In the genomic region with DNA sequence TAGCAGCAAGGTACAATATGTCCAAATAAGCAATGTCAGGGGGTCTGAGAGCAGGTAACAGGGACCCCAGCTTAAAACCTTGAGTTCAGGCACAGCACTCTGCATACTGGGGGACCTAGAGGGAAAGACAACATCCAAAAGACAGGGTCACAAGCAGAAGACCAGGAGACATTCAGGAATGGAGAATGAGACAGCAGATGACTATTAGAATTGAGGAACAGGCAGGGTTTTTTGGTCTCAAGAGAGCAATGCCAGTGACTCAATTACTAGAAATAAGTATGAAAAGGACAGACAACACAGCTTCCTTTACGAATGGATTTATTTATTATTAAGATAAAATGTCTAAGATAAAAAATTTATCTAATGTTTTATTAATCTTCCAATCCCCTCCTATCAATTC, we compare ENCODE assay signal across 19 cellular contexts.
DNase-seq lines count a peak whose midpoint lies in the region; ATAC-seq and TF ChIP-seq lines count a peak whose summit lies in the region.
"Had no signal": no experiment of that assay in that cellular context is flagged by ENCODE, and none has a peak within 500 bp of the region (broad histone marks: within the 10 kb centered on the region; RNA-seq: fewer than 3 reads in every experiment).

No MANE protein-coding gene starts in this region.

- H3K27ac Mint-ChIP-seq in CD8-positive, alpha-beta T cell = peak overlapping the region; percentile 97
- H3K27ac Mint-ChIP-seq in activated CD8-positive, alpha-beta T cell treated with anti-CD3 and anti-CD28 coated beads for 36 hours = peak overlapping the region; percentile 60
- H3K27ac Mint-ChIP-seq: endodermal cell had no signal

- H3K36me3 ChIP-seq in BLaER1 treated with 17β-estradiol and CSF1 and Interleukin-3, amounts not matched to agents 10 nM and 100 nM = peaks cover 0 to 18% (median 0%) of the 10 kb centered on the region in 11 experiments; a peak in 8 of 22 replicates
- H3K36me3 ChIP-seq in CD8-positive, alpha-beta T cell (ENCODE audit: insufficient read depth, low read length) = no peaks in the 10 kb centered on the region
- H3K36me3 ChIP-seq in mucosa of rectum (ENCODE audit: control insufficient read depth in 2 of 2, insufficient read depth in 2 of 2, low read length in 2 of 2) = no peaks in the 10 kb centered on the region
- H3K36me3 ChIP-seq: WERI-Rb-1 had no signal

- peaks cover 6 to 68% (median 41%) of the 10 kb centered on the region in 10 experiments; a peak in 18 of 20 replicates for H3K4me1 ChIP-seq in BLaER1 treated with 17β-estradiol and CSF1 and Interleukin-3, amounts not matched to agents 10 nM and 100 nM
- H3K4me1 ChIP-seq in CD8-positive, alpha-beta T cell (ENCODE audit: insufficient read depth, low read length) = peaks cover 39% of the 10 kb centered on the region
- H3K4me1 ChIP-seq in mucosa of rectum (ENCODE audit: control insufficient read depth in 2 of 2, insufficient read depth in 2 of 2, low read length in 2 of 2) = peaks cover 2 to 23% of the 10 kb centered on the region in 2 donors

- peak overlapping the region; percentile 33 for H3K4me3 Mint-ChIP-seq in CD8-positive, alpha-beta T cell
- H3K4me3 Mint-ChIP-seq in activated CD8-positive, alpha-beta T cell treated with anti-CD3 and anti-CD28 coated beads for 36 hours = no peak overlapping the region
- H3K4me3 Mint-ChIP-seq: endodermal cell had no signal

- no peak for ATAC-seq in CD8-positive, alpha-beta T cell
- ATAC-seq in activated CD8-positive, alpha-beta T cell treated with anti-CD3 and anti-CD28 coated beads for 36 hours = no peak
- no peak for ATAC-seq in GM21825 (IDR thresholded peaks at IDR 0.05; ENCODE audit: unreplicated experiment)
- ATAC-seq in GM19328 (IDR thresholded peaks at IDR 0.05; ENCODE audit: unreplicated experiment) = no peak
- ATAC-seq: HepG2, right cardiac atrium had no signal

- H4K20me1 ChIP-seq in BLaER1 treated with 17β-estradiol and CSF1 and Interleukin-3, amounts not matched to agents 10 nM and 100 nM = no peaks in the 10 kb centered on the region

- peaks cover 5% of the 10 kb centered on the region for H3K36me3 Mint-ChIP-seq in CD8-positive, alpha-beta T cell
- peaks cover 3% of the 10 kb centered on the region for H3K36me3 Mint-ChIP-seq in activated CD8-positive, alpha-beta T cell treated with anti-CD3 and anti-CD28 coated beads for 36 hours (ENCODE audit: low read depth)

- H3K9me3 ChIP-seq in BLaER1 treated with 17β-estradiol and CSF1 and Interleukin-3, amounts not matched to agents 10 nM and 100 nM (replicated peaks in 1 of 11) = peaks cover 0 to 14% (median 0%) of the 10 kb centered on the region in 11 experiments; a peak in 4 of 22 replicates
- H3K9me3 ChIP-seq in CD8-positive, alpha-beta T cell (ENCODE audit: low read length) = no peaks in the 10 kb centered on the region
- no peaks in the 10 kb centered on the region for H3K9me3 ChIP-seq in mucosa of rectum (ENCODE audit: control insufficient read depth in 2 of 2, low read length in 2 of 2)

- POLR2A ChIA-PET in CD8-positive, alpha-beta T cell (lab: Charles Lee) = interaction anchor here (1.5 to 4.1 kb wide), 4 partner anchors 10 to 45 kb away, joined by 3 to 23 read pairs (median 6); no protein-coding TSS in a partner anchor
- POLR2A ChIA-PET in activated CD8-positive, alpha-beta T cell treated with anti-CD3 and anti-CD28 coated beads for 36 hours (lab: Charles Lee) = interaction anchor here (1.2 to 1.7 kb wide), 3 partner anchors 10 to 19 kb away, joined by 3 to 8 read pairs (median 5); no protein-coding TSS in a partner anchor

- no peaks in the 10 kb centered on the region for H3K27me3 Mint-ChIP-seq in CD8-positive, alpha-beta T cell (ENCODE audit: low read depth)
- no peaks in the 10 kb centered on the region for H3K27me3 Mint-ChIP-seq in activated CD8-positive, alpha-beta T cell treated with anti-CD3 and anti-CD28 coated beads for 36 hours

- H3K4me1 Mint-ChIP-seq in CD8-positive, alpha-beta T cell (ENCODE audit: low read depth) = peaks cover 40% of the 10 kb centered on the region
- H3K4me1 Mint-ChIP-seq in activated CD8-positive, alpha-beta T cell treated with anti-CD3 and anti-CD28 coated beads for 36 hours (ENCODE audit: low read depth) = peaks cover 37% of the 10 kb centered on the region

- peak overlapping the region in 2 of 10 experiments; percentile 41 to 64; a peak in 2 of 20 replicates for H3K4me3 ChIP-seq in BLaER1 treated with 17β-estradiol and CSF1 and Interleukin-3, amounts not matched to agents 10 nM and 100 nM
- H3K4me3 ChIP-seq in CD8-positive, alpha-beta T cell (ENCODE audit: low read depth, low read length) = peak overlapping the region; percentile 9
- H3K4me3 ChIP-seq in mucosa of rectum (ENCODE audit: low read length in 2 of 2) = no peak overlapping the region

- H3K4me2 ChIP-seq in BLaER1 treated with 17β-estradiol and CSF1 and Interleukin-3, amounts not matched to agents 10 nM and 100 nM = peak overlapping the region in 9 of 11 experiments; percentile 25 to 97 (median 86); a peak in 19 of 22 replicates

- H3K9me3 Mint-ChIP-seq in CD8-positive, alpha-beta T cell = peaks cover 2% of the 10 kb centered on the region
- peaks cover 4% of the 10 kb centered on the region for H3K9me3 Mint-ChIP-seq in activated CD8-positive, alpha-beta T cell treated with anti-CD3 and anti-CD28 coated beads for 36 hours
- H3K9me3 Mint-ChIP-seq: endodermal cell had no signal

- CTCF ChIA-PET in CD8-positive, alpha-beta T cell (lab: Charles Lee) = interaction anchor here (0.6 to 7.3 kb wide), 6 partner anchors 12 to 119 kb away, joined by 3 to 71 read pairs (median 4); no protein-coding TSS in a partner anchor
- CTCF ChIA-PET in activated CD8-positive, alpha-beta T cell treated with anti-CD3 and anti-CD28 coated beads for 36 hours (lab: Charles Lee) = interaction anchor here (1.8 to 4.2 kb wide), 3 partner anchors 11 to 17 kb away, joined by 8 to 21 read pairs (median 12); no protein-coding TSS in a partner anchor

- peak overlapping the region in 9 of 11 experiments; percentile 62 to 99 (median 93); a peak in 17 of 22 replicates for H3K27ac ChIP-seq in BLaER1 treated with 17β-estradiol and CSF1 and Interleukin-3, amounts not matched to agents 10 nM and 100 nM
- peak overlapping the region; percentile 27 for H3K27ac ChIP-seq in CD8-positive, alpha-beta T cell (ENCODE audit: low read depth, low read length)
- H3K27ac ChIP-seq in mucosa of rectum (ENCODE audit: low read depth in 2 of 2, low read length in 2 of 2) = peak overlapping the region; percentile 11 to 51

- peak overlapping the region in 6 of 11 experiments; percentile 66 to 97 (median 90); a peak in 11 of 22 replicates for H3K9ac ChIP-seq in BLaER1 treated with 17β-estradiol and CSF1 and Interleukin-3, amounts not matched to agents 10 nM and 100 nM
- H3K9ac ChIP-seq in mucosa of rectum (ENCODE audit: low read depth in 1 of 2, low read length in 2 of 2) = peak overlapping the region in 1 of 2 donors; percentile 39

- no peaks in the 10 kb centered on the region for H3K27me3 ChIP-seq in BLaER1 treated with 17β-estradiol and CSF1 and Interleukin-3, amounts not matched to agents 10 nM and 100 nM
- no peaks in the 10 kb centered on the region for H3K27me3 ChIP-seq in CD8-positive, alpha-beta T cell (ENCODE audit: insufficient read depth, low read length)
- no peaks in the 10 kb centered on the region for H3K27me3 ChIP-seq in mucosa of rectum (ENCODE audit: control insufficient read depth in 2 of 2, insufficient read depth in 2 of 2, low read length in 2 of 2)

- TF ChIP-seq CTCF in CD8-positive, alpha-beta T cell (IDR thresholded peaks at IDR 0.05) = no peak
- TF ChIP-seq CTCF in activated CD8-positive, alpha-beta T cell treated with anti-CD3 and anti-CD28 coated beads for 36 hours (IDR thresholded peaks at IDR 0.05) = no peak

- no peak for DNase-seq in CD8-positive, alpha-beta T cell
- no peak for DNase-seq in activated CD8-positive, alpha-beta T cell treated with anti-CD3 and anti-CD28 coated beads for 36 hours
- DNase-seq in NCI-H82 (lab: John Stamatoyannopoulos, UW) = no peak
- no peak for DNase-seq in inferior parietal cortex (ENCODE audit: extremely low spot score)
- DNase-seq: activated CD8-positive, alpha-beta memory T cell treated with anti-CD3 and anti-CD28 coated beads, Interleukin-2, amount 50 U/mL, for 4 hours; central memory CD4-positive, alpha-beta T cell; DMS53; endodermal cell; hypothalamus; kidney glomerular epithelial cell; NCI-H774; nucleus accumbens; right cardiac atrium; WERI-Rb-1 had no signal

- intact Hi-C loops in CD8-positive, alpha-beta T cell (cut with DNase I, micrococcal nuclease) = no loop called here
- intact Hi-C loops in activated CD8-positive, alpha-beta T cell treated with anti-CD3 and anti-CD28 coated beads for 36 hours (cut with micrococcal nuclease) = no loop called here

Comparison
In these comparisons a context has a peak if more than half of its experiments do, and no peak if none do; other contexts are left out.
1. H3K27ac ChIP-seq: peak in every context shown above with its lines; median percentile 93 in BLaER1 treated with 17β-estradiol and CSF1 and Interleukin-3, amounts not matched to agents 10 nM and 100 nM; 31 in mucosa of rectum; 27 in CD8-positive, alpha-beta T cell.